In the genomic region with DNA sequence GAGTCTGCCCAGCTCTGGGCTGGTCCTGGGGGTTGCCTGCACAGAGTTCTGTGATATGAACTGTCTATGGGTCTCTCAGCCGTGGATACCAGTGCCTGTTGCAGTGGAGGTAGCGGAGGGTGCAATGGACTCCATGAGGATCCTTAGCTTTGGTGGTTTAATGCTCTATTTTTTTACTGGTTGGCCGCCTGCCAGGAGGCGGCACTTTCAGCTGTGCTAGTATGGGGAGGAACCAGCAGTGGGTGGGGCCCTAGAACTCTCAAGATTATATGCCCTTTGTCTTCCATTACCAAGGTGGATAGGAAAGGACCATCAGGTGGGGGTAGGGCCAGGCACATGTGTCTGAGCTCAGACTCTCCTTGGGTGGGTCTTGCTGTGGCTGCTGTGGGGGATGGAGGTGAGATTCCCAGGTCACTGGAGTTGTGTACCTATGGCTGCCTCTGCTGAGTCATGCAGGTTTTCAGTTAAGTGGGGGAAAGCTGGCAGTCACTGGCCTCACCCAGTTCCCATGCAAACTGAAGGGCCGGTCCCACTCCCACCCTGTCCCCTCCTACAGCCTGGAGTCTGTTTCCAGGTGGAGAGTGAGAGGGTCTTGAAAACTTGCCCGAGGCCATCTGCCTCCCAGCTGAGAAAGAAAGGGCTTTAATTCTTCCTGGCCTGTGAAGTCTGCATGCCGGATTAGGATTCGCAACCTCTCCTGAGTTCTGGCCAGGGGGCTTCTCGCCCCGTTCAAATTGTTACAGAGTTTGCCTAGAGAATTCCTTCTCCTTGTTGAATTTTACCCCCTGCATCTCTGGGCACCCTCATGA, we compare ENCODE assay signal across 14 cellular contexts. TPM values are rescaled to one million over a fixed set of nuclear protein-coding genes. Genes with fewer than 3 reads are reported as not detected.
DNase-seq lines count a peak whose midpoint lies in the region; ATAC-seq, FAIRE-seq and TF ChIP-seq lines count a peak whose summit lies in the region.
"Had no signal": no experiment of that assay in that cellular context is flagged by ENCODE, and none has a peak within 500 bp of the region (broad histone marks: within the 10 kb centered on the region; RNA-seq: fewer than 3 reads in every experiment).

No MANE protein-coding gene starts in this region.

- no peaks in the 10 kb centered on the region for H3K9me2 ChIP-seq in PC-3 (replicated peaks; ENCODE audit: low read length)

- no peaks in the 10 kb centered on the region for H3F3A ChIP-seq in PC-3 (ENCODE audit: low read length, unreplicated experiment)

- no peaks in the 10 kb centered on the region for H3K36me3 Mint-ChIP-seq in activated naive CD8-positive, alpha-beta T cell treated with anti-CD3 and anti-CD28 coated beads for 36 hours

- H3K27ac ChIP-seq in HEK293 (ENCODE audit: extremely low read depth, low read depth, low read length) (no peak overlapping the region; the same call in 1 of the 2 replicates), PC-3 (ENCODE audit: low read length) (no peak overlapping the region), keratinocyte (ENCODE audit: control insufficient read depth, insufficient read depth, low read length) (no peak overlapping the region), dorsolateral prefrontal cortex (no peak overlapping the region)
- H3K27ac ChIP-seq: parathyroid adenoma had no signal

- POLR2A ChIA-PET in HEK293 (lab: Yijun Ruan, JAX) = no interaction called here
- POLR2A ChIA-PET in PC-3 (lab: Charles Lee; ENCODE audit: unreplicated experiment) = no interaction called here

- intact Hi-C loops in PC-3 (cut with micrococcal nuclease) = no loop called here
- intact Hi-C loops in dorsolateral prefrontal cortex (cut with DNase I) = no loop called here

- H3K4me2 ChIP-seq in PC-3 (ENCODE audit: low read length) = no peak overlapping the region
- H3K4me2 ChIP-seq in keratinocyte (ENCODE audit: control insufficient read depth, extremely low read depth, insufficient read depth, low read depth, low read length) = no peak overlapping the region

- peaks cover 2% of the 10 kb centered on the region; the same call in 1 of the 2 replicates for H3K4me1 ChIP-seq in HEK293 (ENCODE audit: control insufficient read depth, insufficient read depth, low read length)
- H3K4me1 ChIP-seq in PC-3 (ENCODE audit: insufficient read depth, low read length) = peaks cover 8% of the 10 kb centered on the region; the same call in 1 of the 2 replicates
- H3K4me1 ChIP-seq in keratinocyte (ENCODE audit: control insufficient read depth, extremely low read depth, insufficient read depth, low read length) = no peaks in the 10 kb centered on the region
- H3K4me1 ChIP-seq: parathyroid adenoma had no signal

- ATAC-seq in PC-3 (no peak), GM18858 (IDR thresholded peaks at IDR 0.05; ENCODE audit: unreplicated experiment) (no peak)

- H4K20me1 ChIP-seq in PC-3 (ENCODE audit: low read length) (no peaks in the 10 kb centered on the region), keratinocyte (ENCODE audit: control insufficient read depth, extremely low read depth, insufficient read depth, low read length) (no peaks in the 10 kb centered on the region)

- CTCF ChIA-PET in HEK293 (lab: Yijun Ruan, JAX) = interaction anchor here (1.5 kb wide), 1 partner anchor 257 kb away, joined by 3 read pairs; no protein-coding TSS in a partner anchor
- CTCF ChIA-PET in PC-3 (lab: Charles Lee) = no interaction called here

- no peak overlapping the region for H3K4me3 Mint-ChIP-seq in activated naive CD8-positive, alpha-beta T cell treated with anti-CD3 and anti-CD28 coated beads for 36 hours
- H3K4me3 Mint-ChIP-seq: activated T-cell treated with anti-CD3 and anti-CD28 coated beads, Interleukin-2, amount 50 U/mL, for 24 hours; central memory CD8-positive, alpha-beta T cell had no signal

- TF ChIP-seq CTCF in HEK293 (tag by site-specific recombination; IDR thresholded peaks at IDR 0.05) (no peak), PC-3 (conservative IDR thresholded peaks at IDR 0.05; ENCODE audit: low read depth, low read length) (no peak), keratinocyte (optimal IDR thresholded peaks at IDR 0.05 in 1 of 3, IDR thresholded peaks at IDR 0.05 in 1 of 3, conservative IDR thresholded peaks at IDR 0.05 in 1 of 3; ENCODE audit: extremely low read depth in 1 of 3, insufficient read depth in 2 of 3, low read length in 3 of 3) (no peak), dorsolateral prefrontal cortex (IDR thresholded peaks at IDR 0.05 in 54 of 56, conservative IDR thresholded peaks at IDR 0.05 in 2 of 56; ENCODE audit: low read depth in 1 of 56, partially characterized antibody in 56 of 56) (no peak)

- H3K36me3 ChIP-seq in HEK293 (ENCODE audit: control insufficient read depth in 2 of 2, insufficient read depth in 1 of 2, low read length in 2 of 2) (no peaks in the 10 kb centered on the region), PC-3 (ENCODE audit: low read depth, low read length) (no peaks in the 10 kb centered on the region), keratinocyte (ENCODE audit: control insufficient read depth in 2 of 2, extremely low read depth in 1 of 2, insufficient read depth in 2 of 2, low read length in 2 of 2) (no peaks in the 10 kb centered on the region)

- peaks cover 17% of the 10 kb centered on the region for H3K27me3 Mint-ChIP-seq in activated naive CD8-positive, alpha-beta T cell treated with anti-CD3 and anti-CD28 coated beads for 36 hours

- dilution Hi-C loops in keratinocyte (cut with MboI; ENCODE audit: extremely low pct_ligation_motif_present, low sequenced_read_pairs) = no loop called here

- peak; percentile 95 for DNase-seq in Caki2 (ENCODE audit: low read depth)
- peak; percentile 24 for DNase-seq in PC-3
- no peak for DNase-seq in keratinocyte (ENCODE audit: low read depth, low spot score)
- no peak for DNase-seq in activated CD4-positive, CD25-positive, alpha-beta regulatory T cell (lab: John Stamatoyannopoulos, UW)
- no peak for DNase-seq in dorsolateral prefrontal cortex
- DNase-seq in activated naive CD8-positive, alpha-beta T cell treated with anti-CD3 and anti-CD28 coated beads for 36 hours = no peak
- DNase-seq: activated CD4-positive, alpha-beta T cell treated with anti-CD3 and anti-CD28 coated beads for 4 hours; activated T-cell treated with anti-CD3 and anti-CD28 coated beads, Interleukin-2, amount 50 U/mL, for 24 hours; substantia nigra had no signal

- no peak for FAIRE-seq in keratinocyte (lab: Jason Lieb, UNC)
- FAIRE-seq: RCC 7860 had no signal

- H3K9ac ChIP-seq in PC-3 (ENCODE audit: low read length) (0 out of 2 replicates have a peak overlapping the region, but pooled peaks have one; percentile 15), keratinocyte (ENCODE audit: control insufficient read depth, extremely low read depth, insufficient read depth, low read length) (no peak overlapping the region)
- H3K9ac ChIP-seq: parathyroid adenoma had no signal

- H3K9me1 ChIP-seq in keratinocyte (ENCODE audit: control insufficient read depth, extremely low read depth, insufficient read depth, low read length) = no peaks in the 10 kb centered on the region

- H3K9me3 Mint-ChIP-seq in activated naive CD8-positive, alpha-beta T cell treated with anti-CD3 and anti-CD28 coated beads for 36 hours = peaks cover 21% of the 10 kb centered on the region

- H3K9me3 ChIP-seq in HEK293 (ENCODE audit: control insufficient read depth, insufficient read depth, low read depth, low read length) (no peaks in the 10 kb centered on the region), PC-3 (ENCODE audit: low read length) (no peaks in the 10 kb centered on the region), keratinocyte (ENCODE audit: control insufficient read depth, low read depth, low read length) (no peaks in the 10 kb centered on the region)

- no peak overlapping the region for H3K27ac Mint-ChIP-seq in activated naive CD8-positive, alpha-beta T cell treated with anti-CD3 and anti-CD28 coated beads for 36 hours
- H3K27ac Mint-ChIP-seq: activated T-cell treated with anti-CD3 and anti-CD28 coated beads, Interleukin-2, amount 50 U/mL, for 24 hours had no signal

- H3K79me2 ChIP-seq in PC-3 (ENCODE audit: low read length) (no peaks in the 10 kb centered on the region), keratinocyte (ENCODE audit: control insufficient read depth, insufficient read depth, low read length) (no peaks in the 10 kb centered on the region)
- H3K79me2 ChIP-seq: parathyroid adenoma had no signal

- H2AFZ ChIP-seq in PC-3 (ENCODE audit: low read length) (peak overlapping the region; percentile 48), keratinocyte (ENCODE audit: control insufficient read depth, low read length) (peak overlapping the region; percentile 38)
- H2AFZ ChIP-seq: parathyroid adenoma had no signal

- no peaks in the 10 kb centered on the region for H3K4me1 Mint-ChIP-seq in activated naive CD8-positive, alpha-beta T cell treated with anti-CD3 and anti-CD28 coated beads for 36 hours
- H3K4me1 Mint-ChIP-seq: central memory CD8-positive, alpha-beta T cell had no signal

- no peaks in the 10 kb centered on the region for H3K27me3 ChIP-seq in PC-3 (ENCODE audit: low read length)
- H3K27me3 ChIP-seq in keratinocyte (ENCODE audit: control insufficient read depth, extremely low read depth, insufficient read depth, low read length) = no peaks in the 10 kb centered on the region
- peaks cover 0 to 8% (median 0%) of the 10 kb centered on the region in 45 donors for H3K27me3 ChIP-seq in dorsolateral prefrontal cortex

- in situ Hi-C loops in Caki2 (cut with HindIII; ENCODE audit: low pct_unique_long_range_greater_than_20kb, low sequenced_read_pairs) = no loop called here

- H3K4me3 ChIP-seq in HEK293 (ENCODE audit: low read depth, low read length) = no peak overlapping the region
- no peak overlapping the region for H3K4me3 ChIP-seq in PC-3 (ENCODE audit: low read length)
- no peak overlapping the region for H3K4me3 ChIP-seq in keratinocyte (ENCODE audit: control insufficient read depth in 2 of 3, extremely low read depth in 1 of 3, insufficient read depth in 2 of 3, low read depth in 1 of 3, low read length in 3 of 3)
- no peak overlapping the region for H3K4me3 ChIP-seq in dorsolateral prefrontal cortex

- no TSS peak for BruUV-seq in PC-3 (replicated peaks; lab: Mats Ljungman, UMichigan)

RNA-seq across cellular contexts. Expression of a gene that starts 14.5 kb away (rescaled TPM):
- total RNA-seq in Caki2 (2014; rRNA removed; shearing (Covaris generic); ENCODE audit: low replicate concordance) = 42.2 and 75.3 TPM in 2 replicates
- total RNA-seq in PC-3 (2014; rRNA removed) = 5.8 and 7.9 TPM in 2 replicates
- polyA plus RNA-seq in keratinocyte = 5.6 to 7.3 TPM (median 7.2 TPM) in 3 replicates
- polyA plus RNA-seq in keratinocyte (2011; ENCODE audit: low read depth) = 2.4 TPM
- polyA plus RNA-seq in keratinocyte (2011; cell fraction: cytosol; rRNA removed) = 4.0 and 5.3 TPM in 2 replicates
- polyA plus RNA-seq in keratinocyte (2011; cell fraction: nucleus; rRNA removed) = 3.0 and 3.2 TPM in 2 replicates
- polyA plus RNA-seq in keratinocyte (2012; ENCODE audit: low replicate concordance) = 4.4 and 6.8 TPM in 2 replicates
- 7.2 to 13.0 TPM (median 7.9 TPM) in 3 replicates for polyA minus RNA-seq in keratinocyte
- 3.6 TPM for polyA minus RNA-seq in keratinocyte (2011; cell fraction: cytosol; rRNA and poly(A)+ RNA removed)
- polyA minus RNA-seq in keratinocyte (2011; cell fraction: nucleus; rRNA and poly(A)+ RNA removed) = 1.9 and 3.3 TPM in 2 replicates
- 10 to 100 TPM in 4 of 120 experiments, 1 to 10 TPM in 116; 2.1 to 14.1 (median 5.8) TPM for total RNA-seq in dorsolateral prefrontal cortex
- not detected for total RNA-seq in activated naive CD8-positive, alpha-beta T cell treated with anti-CD3 and anti-CD28 coated beads for 36 hours

Comparison
In these comparisons a context has a peak if more than half of its experiments do, and no peak if none do; other contexts are left out.
1. DNase-seq: peak in Caki2 (single experiment) and PC-3 (single experiment); none in keratinocyte (single experiment), activated CD4-positive, CD25-positive, alpha-beta regulatory T cell (0 of 4), dorsolateral prefrontal cortex (0 of 10) and activated naive CD8-positive, alpha-beta T cell treated with anti-CD3 and anti-CD28 coated beads for 36 hours (single experiment).